ENCODE assay signal across 20 cellular contexts in the genomic region with DNA sequence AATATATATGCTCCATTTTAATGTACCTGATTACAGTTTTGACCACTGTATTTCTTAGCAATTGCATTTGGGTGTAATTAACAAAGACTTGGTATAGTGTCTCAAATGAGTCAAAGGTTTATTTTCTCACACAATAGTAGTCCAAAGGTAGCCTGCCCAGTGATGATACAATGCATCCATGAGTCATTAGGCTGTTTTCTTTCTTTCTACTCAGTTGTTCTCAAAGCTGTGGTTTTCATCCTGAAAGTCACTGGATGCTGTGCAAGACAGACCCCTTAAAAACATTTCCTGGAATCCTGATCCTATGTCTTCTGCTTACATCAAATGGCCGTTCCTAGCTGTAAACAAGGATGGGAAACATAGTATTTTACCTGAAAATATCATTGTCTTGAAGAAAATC.
A peak's percentile ranks its signal among the peaks of the same experiment; 100 is the strongest.
DNase-seq lines count a peak whose midpoint lies in the region; ATAC-seq and TF ChIP-seq lines count a peak whose summit lies in the region.
"Had no signal": no experiment of that assay in that cellular context is flagged by ENCODE, and none has a peak within 500 bp of the region (broad histone marks: within the 10 kb centered on the region; RNA-seq: fewer than 3 reads in every experiment).

No MANE protein-coding gene starts in this region.

- DNase-seq in DMS53 (lab: John Stamatoyannopoulos, UW) (peak; percentile 32), DMS53 treated with DMSO at 0.1 percent for 48 hours (lab: John Stamatoyannopoulos, UW; ENCODE audit: unreplicated experiment) (no peak), adipocyte (ENCODE audit: low read depth) (peak; percentile 12), foreskin keratinocyte (peak; percentile 42 to 60), smooth muscle cell (lab: John Stamatoyannopoulos, UW; ENCODE audit: unreplicated experiment) (no peak), amniotic stem cell (lab: John Stamatoyannopoulos, UW) (no peak)
- no peak for DNase-seq in activated CD4-positive, alpha-beta T cell treated with anti-CD3 and anti-CD28 coated beads for 4 hours
- DNase-seq: activated naive CD8-positive, alpha-beta T cell treated with anti-CD3 and anti-CD28 coated beads for 36 hours; activated T-cell treated with anti-CD3 and anti-CD28 coated beads, Interleukin-2, amount 50 U/mL, for 24 hours; CD8-positive, alpha-beta T cell; heart left ventricle; left cardiac atrium; NCI-H1105 treated with DMSO at 0.1 percent for 48 hours; NK-92 treated with Interleukin-12 subunit alpha and Interleukin-12 subunit beta, amount 100 ng/mL, for 24 hours; spleen; stimulated activated naive B cell treated with anti-CD40 and anti-IgM and Interleukin-4, amounts not matched to agents 10 μg/mL and 1 μg/mL and 100 μg/mL, for 72 hours; trophoblast cell had no signal

- H3K9ac ChIP-seq in adipocyte (ENCODE audit: low read length) (peak overlapping the region; percentile 39), smooth muscle cell (ENCODE audit: low read depth) (no peak overlapping the region)

- H2AFZ ChIP-seq in smooth muscle cell (ENCODE audit: low read depth): peak overlapping the region; percentile 47

- H4K20me1 ChIP-seq in smooth muscle cell (ENCODE audit: low read depth): no peaks in the 10 kb centered on the region

- peaks cover 20% of the 10 kb centered on the region for H3K4me1 ChIP-seq in adipocyte (ENCODE audit: control insufficient read depth, insufficient read depth, low read length)
- no peaks in the 10 kb centered on the region for H3K4me1 ChIP-seq in foreskin keratinocyte
- no peaks in the 10 kb centered on the region for H3K4me1 ChIP-seq in smooth muscle cell (ENCODE audit: low read depth)
- H3K4me1 ChIP-seq: spleen had no signal

- H3K79me2 ChIP-seq in smooth muscle cell (ENCODE audit: low read depth): no peaks in the 10 kb centered on the region

- H3K9me3 ChIP-seq in adipocyte (ENCODE audit: control insufficient read depth, low read length) (no peaks in the 10 kb centered on the region), smooth muscle cell (replicated peaks; ENCODE audit: low read depth) (no peaks in the 10 kb centered on the region)
- H3K9me3 ChIP-seq: heart left ventricle, spleen had no signal

- H3K27ac ChIP-seq in foreskin keratinocyte (no peak overlapping the region), smooth muscle cell (ENCODE audit: low read depth) (peak overlapping the region; percentile 41)
- H3K27ac ChIP-seq: 22Rv1, heart left ventricle, SK-N-MC, spleen had no signal

- no peaks in the 10 kb centered on the region for H3F3A ChIP-seq in smooth muscle cell (ENCODE audit: low read depth)

- TF ChIP-seq CTCF in foreskin keratinocyte (conservative IDR thresholded peaks at IDR 0.05) (no peak), smooth muscle cell (IDR thresholded peaks at IDR 0.05; ENCODE audit: borderline replicate concordance, insufficient read depth, poor library complexity, severe bottlenecking) (no peak)

- WGBS in smooth muscle cell (ENCODE audit: low lambda C conversion rate): 77% methylated on average over 1 of the region's 1 CpG

- no peak overlapping the region for H3K4me2 ChIP-seq in smooth muscle cell

- H3K4me3 ChIP-seq in adipocyte (ENCODE audit: low read length) (peak overlapping the region; percentile 8), smooth muscle cell (no peak overlapping the region)
- H3K4me3 ChIP-seq: heart left ventricle, SK-N-MC, spleen had no signal

- ATAC-seq in foreskin keratinocyte (peak; percentile 96), HG02938 (IDR thresholded peaks at IDR 0.05; ENCODE audit: unreplicated experiment) (no peak)
- ATAC-seq: CD8-positive, alpha-beta T cell; heart left ventricle; left cardiac atrium; stimulated activated naive B cell treated with anti-CD40 and anti-IgM and Interleukin-4, amounts not matched to agents 10 μg/mL and 1 μg/mL and 100 μg/mL, for 72 hours had no signal

- H3K27me3 ChIP-seq in adipocyte (replicated peaks; ENCODE audit: control insufficient read depth, insufficient read depth, low read length) (no peaks in the 10 kb centered on the region), foreskin keratinocyte (no peaks in the 10 kb centered on the region), smooth muscle cell (ENCODE audit: low read depth) (no peaks in the 10 kb centered on the region)
- H3K27me3 ChIP-seq: heart left ventricle, spleen had no signal

- H3K36me3 ChIP-seq in adipocyte (ENCODE audit: control insufficient read depth, insufficient read depth, low read length, severe bottlenecking) (no peaks in the 10 kb centered on the region), smooth muscle cell (ENCODE audit: low read depth) (no peaks in the 10 kb centered on the region)
- H3K36me3 ChIP-seq: heart left ventricle, spleen had no signal

Comparison
In these comparisons a context has a peak if more than half of its experiments do, and no peak if none do; other contexts are left out.
1. DNase-seq: peak in DMS53 (single experiment), adipocyte (single experiment) and foreskin keratinocyte (2 of 2); none in DMS53 treated with DMSO at 0.1 percent for 48 hours (single experiment), smooth muscle cell (single experiment), amniotic stem cell (single experiment) and activated CD4-positive, alpha-beta T cell treated with anti-CD3 and anti-CD28 coated beads for 4 hours (0 of 2).